8 cellular contexts compared by ENCODE assay signal in genomic region chr11:64864473-64865285, GRCh38. TPM values are rescaled to one million over a fixed set of nuclear protein-coding genes. Genes with fewer than 3 reads are reported as not detected.
DNase-seq lines count a peak whose midpoint lies in the region; ATAC-seq, FAIRE-seq and TF ChIP-seq lines count a peak whose summit lies in the region.

No MANE protein-coding gene starts in this region.

- no peak overlapping the region for H3K4me3 Mint-ChIP-seq in endothelial cell (ENCODE audit: unreplicated experiment)

- no peak for TF ChIP-seq EP300 in A549 (IDR thresholded peaks at IDR 0.05)

- no peaks in the 10 kb centered on the region for H3K9me3 Mint-ChIP-seq in endothelial cell (ENCODE audit: unreplicated experiment)

- CTCF ChIA-PET in A549 (lab: Yijun Ruan, JAX), result interaction anchor here (0.6 to 39.4 kb wide), 4 partner anchors 17 to 464 kb away, joined by 3 to 1607 read pairs (median 233); partner anchors contain the start of genes ARL2, CDC42BPG and EHD1

- H3K36me3 Mint-ChIP-seq in endothelial cell (ENCODE audit: low read depth, unreplicated experiment), result peaks cover 18% of the 10 kb centered on the region

- no peak for ATAC-seq in A549
- ATAC-seq in lung (ENCODE audit: insufficient read depth, low FRiP score), result peak; percentile 43
- no peak for ATAC-seq in GM21576 (IDR thresholded peaks at IDR 0.05; ENCODE audit: unreplicated experiment)

- FAIRE-seq in A549 (lab: Jason Lieb, UNC), result no peak

- H3K4me3 ChIP-seq in A549, result no peak overlapping the region
- H3K4me3 ChIP-seq in NT2/D1 (ENCODE audit: insufficient read length, low read depth), result no peak overlapping the region
- H3K4me3 ChIP-seq in breast epithelium, result peak overlapping the region in 2 of 3 donors; percentile 17 to 48
- no peak overlapping the region for H3K4me3 ChIP-seq in lung
- H3K4me3 ChIP-seq in testis, result no peak overlapping the region

- POLR2A ChIA-PET in A549 (lab: Yijun Ruan, JAX), result interaction anchor here (1.0 to 1.2 kb wide), 2 partner anchors 13 to 17 kb away, joined by 4 read pairs; no protein-coding TSS in a partner anchor

- no peak for TF ChIP-seq POLR2A in A549 (IDR thresholded peaks at IDR 0.05; ENCODE audit: low read length)
- peak; percentile 32 for TF ChIP-seq POLR2A in GM18951 (IDR thresholded peaks at IDR 0.05; ENCODE audit: extremely low read depth, insufficient read depth, insufficient read length)
- no peak for TF ChIP-seq POLR2A in breast epithelium (IDR thresholded peaks at IDR 0.05)
- TF ChIP-seq POLR2A in testis (IDR thresholded peaks at IDR 0.05), result no peak

- peaks cover 37% of the 10 kb centered on the region for H3K36me3 ChIP-seq in NT2/D1 (ENCODE audit: insufficient read depth, insufficient read length, low read length)
- H3K36me3 ChIP-seq in breast epithelium, result no peaks in the 10 kb centered on the region
- H3K36me3 ChIP-seq in lung (ENCODE audit: control insufficient read depth in 2 of 2, insufficient read depth in 2 of 2, low read length in 2 of 2), result peaks cover 0 to 6% of the 10 kb centered on the region in 2 donors
- no peaks in the 10 kb centered on the region for H3K36me3 ChIP-seq in testis (ENCODE audit: low read depth, missing control alignments)

- H3K27me3 ChIP-seq in NT2/D1 (ENCODE audit: insufficient read depth, insufficient read length) (no peaks in the 10 kb centered on the region), breast epithelium (no peaks in the 10 kb centered on the region), lung (ENCODE audit: control insufficient read depth, insufficient read depth) (no peaks in the 10 kb centered on the region), testis (no peaks in the 10 kb centered on the region)

- peak overlapping the region; percentile 62 for H3K9ac ChIP-seq in NT2/D1 (ENCODE audit: insufficient read length, low read depth)

- no peaks in the 10 kb centered on the region for H3K9me3 ChIP-seq in A549
- no peaks in the 10 kb centered on the region for H3K9me3 ChIP-seq in NT2/D1 (ENCODE audit: insufficient read depth, low read length)
- H3K9me3 ChIP-seq in breast epithelium, result no peaks in the 10 kb centered on the region
- no peaks in the 10 kb centered on the region for H3K9me3 ChIP-seq in lung (ENCODE audit: control insufficient read depth in 2 of 2, insufficient read depth in 1 of 2, low read length in 1 of 2)
- no peaks in the 10 kb centered on the region for H3K9me3 ChIP-seq in testis

- in situ Hi-C loops in GM18951 (cut with MboI; ENCODE audit: low sequenced_read_pairs, unreplicated experiment), result no loop called here

- no peak for TF ChIP-seq CTCF in A549 (IDR thresholded peaks at IDR 0.05)
- no peak for TF ChIP-seq CTCF in breast epithelium (IDR thresholded peaks at IDR 0.05)
- TF ChIP-seq CTCF in lung (IDR thresholded peaks at IDR 0.05; ENCODE audit: control extremely low read depth, extremely low read depth), result no peak
- TF ChIP-seq CTCF in testis (IDR thresholded peaks at IDR 0.05), result no peak
- TF ChIP-seq CTCF in endothelial cell (IDR thresholded peaks at IDR 0.05; ENCODE audit: unreplicated experiment), result no peak

- H3K4me1 Mint-ChIP-seq in endothelial cell (ENCODE audit: unreplicated experiment), result peaks cover 22% of the 10 kb centered on the region

- no peak for TF ChIP-seq RAD21 in A549 (conservative IDR thresholded peaks at IDR 0.05 in 1 of 2, IDR thresholded peaks at IDR 0.05 in 1 of 2)

- intact Hi-C loops in breast epithelium (cut with DNase I; ENCODE audit: low total_unique reads) (no loop called here), testis (cut with DNase I; ENCODE audit: low total_unique reads) (no loop called here)

- H3K27me3 Mint-ChIP-seq in endothelial cell (ENCODE audit: unreplicated experiment), result peaks cover 5% of the 10 kb centered on the region

- H3K27ac ChIP-seq in A549 (peak overlapping the region; percentile 22 to 73; a peak in 5 of 6 replicates), breast epithelium (peak overlapping the region; percentile 80 to 96), lung (ENCODE audit: low read depth in 1 of 2, low read length in 1 of 2) (peak overlapping the region; percentile 91 to 92), testis (peak overlapping the region; percentile 48 to 82)

- 90% methylated on average over 18 of the region's 18 CpGs for WGBS in A549 (ENCODE audit: missing lambda C conversion rate)
- 53 to 62% methylated on average over 18 of the region's 18 CpGs for WGBS in lung, 2 donors
- 63 to 65% methylated on average over 16 to 18 of the region's 18 CpGs for WGBS in testis, 2 donors

- peak overlapping the region; percentile 16; the same call in 1 of the 3 replicates for H3K4me2 ChIP-seq in A549

- no peak overlapping the region for H3K27ac Mint-ChIP-seq in endothelial cell (ENCODE audit: unreplicated experiment)

- peaks cover 54% of the 10 kb centered on the region for H3K4me1 ChIP-seq in A549
- peaks cover 28% of the 10 kb centered on the region for H3K4me1 ChIP-seq in NT2/D1 (ENCODE audit: insufficient read depth, insufficient read length)
- H3K4me1 ChIP-seq in breast epithelium, result peaks cover 30 to 47% of the 10 kb centered on the region in 2 donors
- H3K4me1 ChIP-seq in lung (ENCODE audit: control insufficient read depth in 2 of 2, insufficient read depth in 2 of 2, low read length in 2 of 2), result peaks cover 32 to 42% of the 10 kb centered on the region in 2 donors
- H3K4me1 ChIP-seq in testis, result peaks cover 47% of the 10 kb centered on the region

- no peak for DNase-seq in A549 (ENCODE audit: low read depth in 1 of 2, low spot score in 1 of 2)
- no peak for DNase-seq in NT2/D1 (ENCODE audit: low read depth, low spot score)
- DNase-seq in breast epithelium (ENCODE audit: low spot score in 2 of 2), result peak in 1 of 2 donors; percentile 57
- DNase-seq in lung (ENCODE audit: low spot score), result no peak
- DNase-seq in testis, result peak; percentile 65
- no peak for DNase-seq in endothelial cell (ENCODE audit: low spot score)

RNA-seq across cellular contexts. Expression of gene EHD1, which starts 13.7 kb away (rescaled TPM):
- polyA plus RNA-seq in A549 (2011; rRNA removed), result 25.9 and 27.7 TPM in 2 replicates
- polyA plus RNA-seq in A549 (2012; cell fraction: cytosol; rRNA removed), result 96.0 and 103 TPM in 2 replicates
- polyA plus RNA-seq in A549 (2012; cell fraction: nucleus; rRNA removed), result 153 and 200 TPM in 2 replicates
- 37.8 to 52.4 TPM (median 43.4 TPM) in 3 replicates for polyA plus RNA-seq in A549 (2017; fragmentation: RNase III; extraction: RNeasy Plus Mini Kit Qiagen cat#74134 plus additional on column Dnase treatment)
- polyA minus RNA-seq in A549 (2011; rRNA and poly(A)+ RNA removed), result 65.8 and 67.3 TPM in 2 replicates
- 10 to 100 TPM; 26.9 to 45.4 (median 31.2) TPM for total RNA-seq in breast epithelium
- 100 to 1,000 TPM in 1 of 2 donors, 10 to 100 TPM in 1; 71.2 to 139 TPM for total RNA-seq in lung
- polyA plus RNA-seq in lung, result 100 to 1,000 TPM in 1 of 2 donors, 10 to 100 TPM in 1; 42.1 to 144 TPM
- 100 to 1,000 TPM; 230 to 455 TPM for total RNA-seq in testis
- polyA plus RNA-seq in testis (ENCODE audit: insufficient read depth, low read depth, low replicate concordance), result 328 TPM
- 84.0 TPM for total RNA-seq in endothelial cell (ENCODE audit: unreplicated experiment)

RNA-seq across cellular contexts. Expression of gene CDC42BPG, which starts 20.2 kb away (rescaled TPM):
- polyA plus RNA-seq in A549 (2011; rRNA removed) (0.35 and 0.50 TPM in 2 replicates), A549 (2017; fragmentation: RNase III; extraction: RNeasy Plus Mini Kit Qiagen cat#74134 plus additional on column Dnase treatment) (1.0 to 1.1 TPM (median 1.0 TPM) in 3 replicates), lung (1 to 10 TPM; 7.1 to 10.0 TPM), testis (ENCODE audit: insufficient read depth, low read depth, low replicate concordance) (5.3 TPM)
- 0.26 and 0.49 TPM in 2 replicates for polyA plus RNA-seq in A549 (2012; cell fraction: cytosol; rRNA removed)
- 1.3 and 1.8 TPM in 2 replicates for polyA plus RNA-seq in A549 (2012; cell fraction: nucleus; rRNA removed)
- polyA minus RNA-seq in A549 (2011; rRNA and poly(A)+ RNA removed), result 0.45 and 1.0 TPM in 2 replicates
- total RNA-seq in breast epithelium (10 to 100 TPM in 1 of 3 donors, 1 to 10 TPM in 1, not detected in 1; 5.9 to 14.9 TPM), lung (10 to 100 TPM; 11.2 to 23.5 TPM), testis (1 to 10 TPM; 7.6 to 9.2 TPM), endothelial cell (ENCODE audit: unreplicated experiment) (4.1 TPM)

RNA-seq across cellular contexts. Expression of gene ATG2A, which starts 52.3 kb away (rescaled TPM):
- polyA plus RNA-seq in A549 (2011; rRNA removed) (3.1 and 4.0 TPM in 2 replicates), A549 (2017; fragmentation: RNase III; extraction: RNeasy Plus Mini Kit Qiagen cat#74134 plus additional on column Dnase treatment) (10.7 to 13.4 TPM (median 12.8 TPM) in 3 replicates), lung (10 to 100 TPM; 19.1 to 22.9 TPM), testis (ENCODE audit: insufficient read depth, low read depth, low replicate concordance) (22.2 TPM)
- 9.1 and 14.1 TPM in 2 replicates for polyA plus RNA-seq in A549 (2012; cell fraction: cytosol; rRNA removed)
- 34.5 and 48.9 TPM in 2 replicates for polyA plus RNA-seq in A549 (2012; cell fraction: nucleus; rRNA removed)
- polyA minus RNA-seq in A549 (2011; rRNA and poly(A)+ RNA removed), result 8.2 TPM in 2 replicates
- total RNA-seq in breast epithelium (10 to 100 TPM; 20.0 to 22.1 (median 21.2) TPM), lung (10 to 100 TPM; 17.4 to 32.5 TPM), testis (10 to 100 TPM; 51.1 to 56.1 TPM), endothelial cell (ENCODE audit: unreplicated experiment) (22.4 TPM)

RNA-seq across cellular contexts. Expression of gene MEN1, which starts 54.3 kb away (rescaled TPM):
- polyA plus RNA-seq in A549 (2011; rRNA removed) (17.0 and 18.5 TPM in 2 replicates), A549 (2017; fragmentation: RNase III; extraction: RNeasy Plus Mini Kit Qiagen cat#74134 plus additional on column Dnase treatment) (30.2 to 35.5 TPM (median 34.7 TPM) in 3 replicates), lung (10 to 100 TPM; 15.0 to 18.5 TPM), testis (ENCODE audit: insufficient read depth, low read depth, low replicate concordance) (29.7 TPM)
- polyA plus RNA-seq in A549 (2012; cell fraction: cytosol; rRNA removed), result 50.1 and 64.4 TPM in 2 replicates
- 94.3 and 126 TPM in 2 replicates for polyA plus RNA-seq in A549 (2012; cell fraction: nucleus; rRNA removed)
- polyA minus RNA-seq in A549 (2011; rRNA and poly(A)+ RNA removed), result 13.9 and 14.7 TPM in 2 replicates
- total RNA-seq in breast epithelium (10 to 100 TPM; 11.4 to 19.0 (median 14.8) TPM), lung (10 to 100 TPM; 18.8 to 24.9 TPM), testis (10 to 100 TPM; 36.7 to 40.8 TPM), endothelial cell (ENCODE audit: unreplicated experiment) (56.3 TPM)

RNA-seq across cellular contexts. Expression of gene PPP2R5B, which starts 59.8 kb away (rescaled TPM):
- polyA plus RNA-seq in A549 (2011; rRNA removed), result 6.9 and 11.1 TPM in 2 replicates
- polyA plus RNA-seq in A549 (2012; cell fraction: cytosol; rRNA removed), result 5.5 and 6.4 TPM in 2 replicates
- polyA plus RNA-seq in A549 (2012; cell fraction: nucleus; rRNA removed), result 12.3 TPM in 2 replicates
- polyA plus RNA-seq in A549 (2017; fragmentation: RNase III; extraction: RNeasy Plus Mini Kit Qiagen cat#74134 plus additional on column Dnase treatment), result 3.9 to 6.1 TPM (median 5.7 TPM) in 3 replicates
- 5.3 and 7.6 TPM in 2 replicates for polyA minus RNA-seq in A549 (2011; rRNA and poly(A)+ RNA removed)
- 10 to 100 TPM; 12.8 to 14.0 (median 13.8) TPM for total RNA-seq in breast epithelium
- 10 to 100 TPM in 1 of 2 donors, 1 to 10 TPM in 1; 9.8 to 27.8 TPM for total RNA-seq in lung
- 10 to 100 TPM; 14.4 to 20.2 TPM for polyA plus RNA-seq in lung
- total RNA-seq in testis, result 10 to 100 TPM; 19.4 to 26.2 TPM
- 9.9 TPM for polyA plus RNA-seq in testis (ENCODE audit: insufficient read depth, low read depth, low replicate concordance)
- 13.3 TPM for total RNA-seq in endothelial cell (ENCODE audit: unreplicated experiment)

Comparison
In these comparisons a context has a peak if more than half of its experiments do, and no peak if none do; other contexts are left out.
1. H3K4me3 ChIP-seq: peak in breast epithelium (2 of 3); none in A549 (single experiment), NT2/D1 (single experiment), lung (single experiment) and testis (0 of 2).
2. Peak in every context shown above with its lines, with median percentiles within 50 percentile points of each other: H3K27ac ChIP-seq.